Comparison of ENCODE assay signal across 1 cellular context in the genomic region with DNA sequence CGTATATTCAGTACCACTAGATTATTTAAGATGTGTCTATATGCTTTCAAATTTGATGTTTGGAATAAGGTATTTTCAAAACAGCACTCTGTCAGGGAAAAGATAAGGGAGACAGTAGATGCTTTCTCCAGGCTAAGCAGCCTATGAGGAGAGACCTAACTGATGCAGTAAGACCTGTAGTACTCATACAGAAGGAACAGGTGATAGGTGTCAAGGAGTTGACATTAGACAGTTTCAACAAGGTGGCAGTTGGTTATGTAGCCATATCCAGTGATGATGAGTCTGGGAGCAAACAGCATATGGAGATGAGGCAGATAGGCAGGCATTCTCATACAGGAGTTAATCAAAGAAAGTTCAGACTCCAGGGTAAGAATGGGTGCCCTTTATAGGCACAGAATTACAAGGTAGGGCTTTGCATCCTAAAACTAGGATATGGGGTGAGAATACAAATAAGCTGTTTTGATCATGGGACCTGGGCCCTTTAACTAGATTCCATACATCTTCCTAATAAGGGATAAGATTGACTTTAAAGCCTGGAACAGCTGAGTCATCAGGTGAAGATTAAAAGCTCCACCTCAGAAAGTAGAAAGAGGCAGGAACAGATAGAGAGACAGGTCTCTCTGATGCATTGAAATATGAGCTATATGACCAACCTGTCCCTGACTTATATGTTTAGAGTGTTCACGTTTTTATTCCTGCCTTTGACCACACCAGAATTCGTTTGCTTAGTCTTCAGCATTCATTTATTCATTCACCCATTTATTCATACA.
TF ChIP-seq lines count a peak whose summit lies in the region.

No MANE protein-coding gene starts in this region.

TF ChIP-seq in HepG2, 621 proteins besides CTCF, POLR2A, EP300 and RAD21:
- peak; percentile 39; the same call in 1 of the 2 replicates for TF ChIP-seq NFE2L2 (IDR thresholded peaks at IDR 0.05; ENCODE audit: low read length)
- TF ChIP-seq MAFK (conservative IDR thresholded peaks at IDR 0.05 in 1 of 2, IDR thresholded peaks at IDR 0.05 in 1 of 2; ENCODE audit: low read length in 2 of 2) = peak; percentile 57 to 64
- TF ChIP-seq MAFF (IDR thresholded peaks at IDR 0.05; ENCODE audit: low read depth, low read length) = 0 out of 2 replicates have a peak, but pooled peaks have one; percentile 27
- no peak for TF ChIP-seq ZNF747 (CRISPR knock-in tag; IDR thresholded peaks at IDR 0.05; ENCODE audit: borderline replicate concordance)
- 0 out of 2 replicates have a peak, but pooled peaks have one; percentile 30 for TF ChIP-seq SRF (IDR thresholded peaks at IDR 0.05; ENCODE audit: low read depth, low read length)
TF ChIP-seq in HepG2: peak in this region for 4.
